1 cellular context compared by ENCODE assay signal in the genomic region with DNA sequence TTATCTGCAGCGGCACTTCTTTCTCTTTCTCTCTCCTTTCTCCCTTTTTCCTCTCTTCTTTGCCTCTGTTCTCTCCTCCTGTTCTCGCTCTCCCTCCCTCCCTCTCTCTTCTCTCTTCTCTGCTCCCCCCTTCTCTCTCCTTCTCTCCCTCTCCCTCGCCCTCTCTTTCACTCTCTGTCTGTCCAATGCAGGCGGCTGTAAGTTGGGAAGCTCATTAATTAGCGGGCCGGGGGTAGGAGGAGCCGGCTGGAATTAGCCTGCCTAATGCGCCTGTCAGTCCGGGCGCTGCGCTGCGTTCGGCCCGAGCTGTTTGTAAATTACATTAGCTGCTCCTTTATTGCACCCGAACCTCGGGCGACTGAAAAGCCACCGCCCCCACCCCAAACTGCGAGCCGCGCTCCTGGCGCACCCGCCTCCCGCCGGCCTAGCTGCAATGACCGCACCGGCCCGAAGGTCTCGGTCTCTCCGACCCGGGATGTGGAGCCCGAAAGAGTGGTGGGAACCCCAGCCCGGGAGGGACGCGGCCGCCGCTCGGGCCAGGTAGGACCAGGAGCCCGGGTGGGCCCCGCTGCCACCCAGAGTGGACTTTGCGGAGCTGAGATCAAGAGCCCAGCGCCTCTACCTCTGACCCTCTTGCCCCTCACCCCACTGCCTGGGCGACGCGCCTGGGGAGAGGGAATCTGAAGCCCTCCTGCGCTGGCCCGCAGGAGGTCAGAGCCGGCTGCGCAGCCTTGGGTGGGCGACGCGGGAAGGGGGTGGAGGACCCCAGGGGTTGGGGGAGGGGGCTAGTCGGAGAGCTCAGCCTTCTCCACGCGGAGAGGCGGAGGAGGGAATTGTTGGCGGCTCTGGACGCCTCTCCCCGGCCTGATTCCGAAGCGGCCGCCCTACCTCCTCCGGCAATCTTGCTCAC.
TF ChIP-seq lines count a peak whose summit lies in the region.

Gene LBX1 (minus strand): TSS at position 189 of the 910 bp plus-strand sequence. CDS start 648 bp downstream, outside the sequence.

TF ChIP-seq in WTC11, 78 proteins besides CTCF, POLR2A, EP300 and RAD21 (continued from another document):
- TF ChIP-seq, protein P1, sequence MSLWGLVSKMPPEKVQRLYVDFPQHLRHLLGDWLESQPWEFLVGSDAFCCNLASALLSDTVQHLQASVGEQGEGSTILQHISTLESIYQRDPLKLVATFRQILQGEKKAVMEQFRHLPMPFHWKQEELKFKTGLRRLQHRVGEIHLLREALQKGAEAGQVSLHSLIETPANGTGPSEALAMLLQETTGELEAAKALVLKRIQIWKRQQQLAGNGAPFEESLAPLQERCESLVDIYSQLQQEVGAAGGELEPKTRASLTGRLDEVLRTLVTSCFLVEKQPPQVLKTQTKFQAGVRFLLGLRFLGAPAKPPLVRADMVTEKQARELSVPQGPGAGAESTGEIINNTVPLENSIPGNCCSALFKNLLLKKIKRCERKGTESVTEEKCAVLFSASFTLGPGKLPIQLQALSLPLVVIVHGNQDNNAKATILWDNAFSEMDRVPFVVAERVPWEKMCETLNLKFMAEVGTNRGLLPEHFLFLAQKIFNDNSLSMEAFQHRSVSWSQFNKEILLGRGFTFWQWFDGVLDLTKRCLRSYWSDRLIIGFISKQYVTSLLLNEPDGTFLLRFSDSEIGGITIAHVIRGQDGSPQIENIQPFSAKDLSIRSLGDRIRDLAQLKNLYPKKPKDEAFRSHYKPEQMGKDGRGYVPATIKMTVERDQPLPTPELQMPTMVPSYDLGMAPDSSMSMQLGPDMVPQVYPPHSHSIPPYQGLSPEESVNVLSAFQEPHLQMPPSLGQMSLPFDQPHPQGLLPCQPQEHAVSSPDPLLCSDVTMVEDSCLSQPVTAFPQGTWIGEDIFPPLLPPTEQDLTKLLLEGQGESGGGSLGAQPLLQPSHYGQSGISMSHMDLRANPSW (CRISPR knock-in tag; conservative IDR thresholded peaks at IDR 0.05; ENCODE audit: low read depth) = no peak
- TF ChIP-seq, protein P2, sequence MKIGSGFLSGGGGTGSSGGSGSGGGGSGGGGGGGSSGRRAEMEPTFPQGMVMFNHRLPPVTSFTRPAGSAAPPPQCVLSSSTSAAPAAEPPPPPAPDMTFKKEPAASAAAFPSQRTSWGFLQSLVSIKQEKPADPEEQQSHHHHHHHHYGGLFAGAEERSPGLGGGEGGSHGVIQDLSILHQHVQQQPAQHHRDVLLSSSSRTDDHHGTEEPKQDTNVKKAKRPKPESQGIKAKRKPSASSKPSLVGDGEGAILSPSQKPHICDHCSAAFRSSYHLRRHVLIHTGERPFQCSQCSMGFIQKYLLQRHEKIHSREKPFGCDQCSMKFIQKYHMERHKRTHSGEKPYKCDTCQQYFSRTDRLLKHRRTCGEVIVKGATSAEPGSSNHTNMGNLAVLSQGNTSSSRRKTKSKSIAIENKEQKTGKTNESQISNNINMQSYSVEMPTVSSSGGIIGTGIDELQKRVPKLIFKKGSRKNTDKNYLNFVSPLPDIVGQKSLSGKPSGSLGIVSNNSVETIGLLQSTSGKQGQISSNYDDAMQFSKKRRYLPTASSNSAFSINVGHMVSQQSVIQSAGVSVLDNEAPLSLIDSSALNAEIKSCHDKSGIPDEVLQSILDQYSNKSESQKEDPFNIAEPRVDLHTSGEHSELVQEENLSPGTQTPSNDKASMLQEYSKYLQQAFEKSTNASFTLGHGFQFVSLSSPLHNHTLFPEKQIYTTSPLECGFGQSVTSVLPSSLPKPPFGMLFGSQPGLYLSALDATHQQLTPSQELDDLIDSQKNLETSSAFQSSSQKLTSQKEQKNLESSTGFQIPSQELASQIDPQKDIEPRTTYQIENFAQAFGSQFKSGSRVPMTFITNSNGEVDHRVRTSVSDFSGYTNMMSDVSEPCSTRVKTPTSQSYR (CRISPR knock-in tag; IDR thresholded peaks at IDR 0.05) = no peak
- TF ChIP-seq MLX (CRISPR knock-in tag; IDR thresholded peaks at IDR 0.05) (no peak), TCF7 (CRISPR knock-in tag; IDR thresholded peaks at IDR 0.05; ENCODE audit: low read depth) (no peak)
